ENCODE assay signal across 17 cellular contexts in the genomic region with DNA sequence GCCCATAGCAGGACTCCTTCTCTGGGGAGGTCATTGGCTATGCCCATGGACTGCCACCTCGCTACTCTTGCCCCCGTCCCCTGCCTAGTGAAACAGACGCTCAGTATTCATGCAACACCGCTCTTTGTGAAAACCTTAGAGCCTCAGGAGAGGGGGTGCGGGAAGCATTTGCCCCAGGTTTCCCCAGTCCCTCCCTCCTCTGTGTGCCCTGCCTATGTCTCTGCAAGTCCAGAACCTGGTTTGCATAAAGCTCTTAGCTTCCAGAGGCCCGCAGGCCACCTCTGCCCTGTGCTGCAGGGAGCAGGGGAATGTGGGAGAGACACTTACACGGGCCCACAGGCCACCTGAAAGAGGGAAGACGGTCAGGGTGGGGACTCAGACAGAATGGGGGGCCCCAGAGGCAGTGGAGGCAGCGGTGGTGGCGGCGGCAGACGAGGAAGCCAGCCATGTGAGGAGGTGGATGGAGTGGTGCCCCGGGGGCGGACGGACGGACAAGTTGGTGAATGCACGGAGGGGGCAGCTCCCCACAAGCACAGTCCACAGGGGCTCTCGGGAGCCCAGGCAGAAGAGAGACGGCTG. TPM values are rescaled to one million over a fixed set of nuclear protein-coding genes. Genes with fewer than 3 reads are reported as not detected.
DNase-seq lines count a peak whose midpoint lies in the region; ATAC-seq, FAIRE-seq and TF ChIP-seq lines count a peak whose summit lies in the region.
"Had no signal": no experiment of that assay in that cellular context is flagged by ENCODE, and none has a peak within 500 bp of the region (broad histone marks: within the 10 kb centered on the region; RNA-seq: fewer than 3 reads in every experiment).

No MANE protein-coding gene starts in this region.

- peak overlapping the region; percentile 81 for H3K27ac ChIP-seq in Karpas-422 (ENCODE audit: low read length)
- H3K27ac ChIP-seq in endothelial cell of umbilical vein (ENCODE audit: insufficient read depth, low read depth, low read length): no peak overlapping the region
- H3K27ac ChIP-seq: tibial artery had no signal

- H3K27me3 Mint-ChIP-seq in activated CD8-positive, alpha-beta T cell treated with anti-CD3 and anti-CD28 coated beads, Interleukin-2, amount 10 ng/mL, durations not matched to agents 7 days and 5 days (ENCODE audit: low read depth): peaks cover 4% of the 10 kb centered on the region
- peaks cover 2% of the 10 kb centered on the region for H3K27me3 Mint-ChIP-seq in activated CD8-positive, alpha-beta T cell treated with anti-CD3 and anti-CD28 coated beads for 36 hours
- peaks cover 1 to 2% of the 10 kb centered on the region in 2 donors for H3K27me3 Mint-ChIP-seq in stimulated activated naive B cell treated with anti-CD40 and anti-IgM and Interleukin-4, amounts not matched to agents 10 μg/mL and 1 μg/mL and 100 μg/mL, for 72 hours

- no peak for TF ChIP-seq CTCF in activated CD8-positive, alpha-beta T cell treated with anti-CD3 and anti-CD28 coated beads for 36 hours (IDR thresholded peaks at IDR 0.05)
- no peak for TF ChIP-seq CTCF in endothelial cell of umbilical vein (IDR thresholded peaks at IDR 0.05; ENCODE audit: extremely low read depth in 1 of 2, insufficient read depth in 1 of 2, low read depth in 1 of 2, low read length in 2 of 2)

- H3K4me1 ChIP-seq in Karpas-422 (ENCODE audit: low read length) (peaks cover 43% of the 10 kb centered on the region), endothelial cell of umbilical vein (ENCODE audit: control insufficient read depth, extremely low read depth, insufficient read depth, low read length) (no peaks in the 10 kb centered on the region)

- H3K4me1 Mint-ChIP-seq in activated CD8-positive, alpha-beta T cell treated with anti-CD3 and anti-CD28 coated beads, Interleukin-2, amount 10 ng/mL, durations not matched to agents 7 days and 5 days (ENCODE audit: low read depth): peaks cover 8% of the 10 kb centered on the region
- H3K4me1 Mint-ChIP-seq in activated CD8-positive, alpha-beta T cell treated with anti-CD3 and anti-CD28 coated beads for 36 hours (ENCODE audit: low read depth): peaks cover 1% of the 10 kb centered on the region
- peaks cover 41 to 66% of the 10 kb centered on the region in 2 donors for H3K4me1 Mint-ChIP-seq in stimulated activated naive B cell treated with anti-CD40 and anti-IgM and Interleukin-4, amounts not matched to agents 10 μg/mL and 1 μg/mL and 100 μg/mL, for 72 hours

- H3K27ac Mint-ChIP-seq in activated CD8-positive, alpha-beta T cell treated with anti-CD3 and anti-CD28 coated beads, Interleukin-2, amount 10 ng/mL, durations not matched to agents 7 days and 5 days: peak overlapping the region; percentile 52
- no peak overlapping the region for H3K27ac Mint-ChIP-seq in activated CD8-positive, alpha-beta T cell treated with anti-CD3 and anti-CD28 coated beads for 36 hours
- peak overlapping the region; percentile 98 for H3K27ac Mint-ChIP-seq in stimulated activated naive B cell treated with anti-CD40 and anti-IgM and Interleukin-4, amounts not matched to agents 10 μg/mL and 1 μg/mL and 100 μg/mL, for 72 hours

- FAIRE-seq in endothelial cell of umbilical vein (lab: Jason Lieb, UNC): no peak
- FAIRE-seq: bronchial epithelial cell, H54 had no signal

- CTCF ChIA-PET in activated CD8-positive, alpha-beta T cell treated with anti-CD3 and anti-CD28 coated beads, Interleukin-2, amount 10 ng/mL, durations not matched to agents 7 days and 5 days (lab: Charles Lee): interaction anchor here (0.9 to 6.5 kb wide), 7 partner anchors 11 to 206 kb away, joined by 3 to 45 read pairs (median 4); no protein-coding TSS in a partner anchor
- CTCF ChIA-PET in activated CD8-positive, alpha-beta T cell treated with anti-CD3 and anti-CD28 coated beads for 36 hours (lab: Charles Lee): interaction anchor here (0.9 to 5.0 kb wide), 9 partner anchors 9 to 205 kb away, joined by 3 to 32 read pairs (median 6); no protein-coding TSS in a partner anchor
- CTCF ChIA-PET in endothelial cell of umbilical vein (lab: Charles Lee): interaction anchor here (0.6 to 5.4 kb wide), 9 partner anchors 8 to 206 kb away, joined by 3 to 60 read pairs (median 9); no protein-coding TSS in a partner anchor

- H3K9me1 ChIP-seq in endothelial cell of umbilical vein (replicated peaks; ENCODE audit: control insufficient read depth, extremely low read depth, insufficient read depth, low read length): no peaks in the 10 kb centered on the region

- no TSS peak for BruUV-seq in endothelial cell of umbilical vein (replicated peaks; lab: Mats Ljungman, UMichigan)

- POLR2A ChIA-PET in activated CD8-positive, alpha-beta T cell treated with anti-CD3 and anti-CD28 coated beads, Interleukin-2, amount 10 ng/mL, durations not matched to agents 7 days and 5 days (lab: Charles Lee): no interaction called here
- POLR2A ChIA-PET in activated CD8-positive, alpha-beta T cell treated with anti-CD3 and anti-CD28 coated beads for 36 hours (lab: Charles Lee): no interaction called here
- POLR2A ChIA-PET in endothelial cell of umbilical vein (lab: Charles Lee): interaction anchor here (0.7 kb wide), 1 partner anchor 10 kb away, joined by 5 read pairs; no protein-coding TSS in a partner anchor

- H2AFZ ChIP-seq in Karpas-422 (ENCODE audit: low read length): peak overlapping the region; percentile 44; the same call in 1 of the 2 replicates
- peak overlapping the region; percentile 41 for H2AFZ ChIP-seq in endothelial cell of umbilical vein (ENCODE audit: low read depth, low read length)

- DNase-seq in activated CD8-positive, alpha-beta T cell treated with anti-CD3 and anti-CD28 coated beads, Interleukin-2, amount 10 ng/mL, durations not matched to agents 7 days and 5 days: no peak
- DNase-seq in activated CD8-positive, alpha-beta T cell treated with anti-CD3 and anti-CD28 coated beads for 36 hours: no peak
- DNase-seq in Karpas-422 (peak; percentile 80), endothelial cell of umbilical vein (ENCODE audit: low read depth, low spot score) (no peak), GM19240 (ENCODE audit: insufficient read length, low spot score) (no peak)
- DNase-seq in stimulated activated naive B cell treated with anti-CD40 and anti-IgM and Interleukin-4, amounts not matched to agents 10 μg/mL and 1 μg/mL and 100 μg/mL, for 72 hours: no peak
- DNase-seq in activated T-cell treated with anti-CD3 and anti-CD28 coated beads, Interleukin-2, amount 50 U/mL, for 1 hour: no peak
- DNase-seq: 8988T; activated T-cell treated with anti-CD3 and anti-CD28 coated beads, Interleukin-2, amount 50 U/mL, for 4 hours; NCI-H1417; NCI-H2171 treated with DMSO at 0.1 percent for 48 hours; NCI-H82; tibial artery had no signal

- H3K36me3 ChIP-seq in Karpas-422 (ENCODE audit: insufficient read depth, low read length): no peaks in the 10 kb centered on the region
- H3K36me3 ChIP-seq in endothelial cell of umbilical vein (ENCODE audit: control insufficient read depth in 2 of 2, extremely low read depth in 1 of 2, insufficient read depth in 2 of 2, low read length in 2 of 2): no peaks in the 10 kb centered on the region
- H3K36me3 ChIP-seq: tibial artery had no signal

- no peaks in the 10 kb centered on the region for H3K9me3 Mint-ChIP-seq in activated CD8-positive, alpha-beta T cell treated with anti-CD3 and anti-CD28 coated beads, Interleukin-2, amount 10 ng/mL, durations not matched to agents 7 days and 5 days (ENCODE audit: insufficient read depth)
- no peaks in the 10 kb centered on the region for H3K9me3 Mint-ChIP-seq in activated CD8-positive, alpha-beta T cell treated with anti-CD3 and anti-CD28 coated beads for 36 hours
- no peaks in the 10 kb centered on the region for H3K9me3 Mint-ChIP-seq in stimulated activated naive B cell treated with anti-CD40 and anti-IgM and Interleukin-4, amounts not matched to agents 10 μg/mL and 1 μg/mL and 100 μg/mL, for 72 hours
- H3K9me3 Mint-ChIP-seq: activated T-cell treated with anti-CD3 and anti-CD28 coated beads, Interleukin-2, amount 50 U/mL, for 4 hours had no signal

- dilution Hi-C loops in endothelial cell of umbilical vein (cut with MboI; ENCODE audit: extremely low pct_ligation_motif_present, low sequenced_read_pairs): no loop called here

- intact Hi-C loops in activated CD8-positive, alpha-beta T cell treated with anti-CD3 and anti-CD28 coated beads for 36 hours (cut with micrococcal nuclease): no loop called here
- intact Hi-C loops in endothelial cell of umbilical vein (cut with micrococcal nuclease): loop anchor here (1.0 kb wide), 1 partner anchor 69 kb away; no protein-coding TSS in a partner anchor

- H3K36me3 Mint-ChIP-seq in activated CD8-positive, alpha-beta T cell treated with anti-CD3 and anti-CD28 coated beads, Interleukin-2, amount 10 ng/mL, durations not matched to agents 7 days and 5 days (ENCODE audit: low read depth): no peaks in the 10 kb centered on the region
- H3K36me3 Mint-ChIP-seq in activated CD8-positive, alpha-beta T cell treated with anti-CD3 and anti-CD28 coated beads for 36 hours (ENCODE audit: low read depth): no peaks in the 10 kb centered on the region
- peaks cover under 1% of the 10 kb centered on the region in 2 donors for H3K36me3 Mint-ChIP-seq in stimulated activated naive B cell treated with anti-CD40 and anti-IgM and Interleukin-4, amounts not matched to agents 10 μg/mL and 1 μg/mL and 100 μg/mL, for 72 hours

- no peak for ATAC-seq in activated CD8-positive, alpha-beta T cell treated with anti-CD3 and anti-CD28 coated beads, Interleukin-2, amount 10 ng/mL, durations not matched to agents 7 days and 5 days
- ATAC-seq in activated CD8-positive, alpha-beta T cell treated with anti-CD3 and anti-CD28 coated beads for 36 hours: no peak
- ATAC-seq in stimulated activated naive B cell treated with anti-CD40 and anti-IgM and Interleukin-4, amounts not matched to agents 10 μg/mL and 1 μg/mL and 100 μg/mL, for 72 hours (replicated peaks): no peak
- no peak for ATAC-seq in HG02973 (IDR thresholded peaks at IDR 0.05; ENCODE audit: unreplicated experiment)

- H3K9me2 ChIP-seq in Karpas-422 (replicated peaks; ENCODE audit: insufficient read depth, low read length): no peaks in the 10 kb centered on the region

- H3K79me2 ChIP-seq in Karpas-422 (ENCODE audit: low read length): no peaks in the 10 kb centered on the region
- H3K79me2 ChIP-seq in endothelial cell of umbilical vein (ENCODE audit: control insufficient read depth, insufficient read depth, low read length): no peaks in the 10 kb centered on the region

- H4K20me1 ChIP-seq in Karpas-422 (ENCODE audit: insufficient read depth, low read depth, low read length): no peaks in the 10 kb centered on the region
- H4K20me1 ChIP-seq in endothelial cell of umbilical vein (replicated peaks; ENCODE audit: control insufficient read depth, extremely low read depth, insufficient read depth, low read length): no peaks in the 10 kb centered on the region

- H3K27me3 ChIP-seq in Karpas-422 (ENCODE audit: low read length): no peaks in the 10 kb centered on the region
- peaks cover 0 to 2% of the 10 kb centered on the region in 2 experiments for H3K27me3 ChIP-seq in endothelial cell of umbilical vein (ENCODE audit: control insufficient read depth in 2 of 2, insufficient read depth in 2 of 2, low read length in 2 of 2)

- TF ChIP-seq POLR2A in endothelial cell of umbilical vein (IDR thresholded peaks at IDR 0.05; ENCODE audit: low read depth, low read length): no peak

- H3K4me2 ChIP-seq in Karpas-422 (ENCODE audit: low read depth, low read length, poor library complexity, severe bottlenecking) (peak overlapping the region; percentile 74), endothelial cell of umbilical vein (ENCODE audit: insufficient read depth, low read length) (no peak overlapping the region)

- H3K4me3 ChIP-seq in Karpas-422 (ENCODE audit: low read length): peak overlapping the region; percentile 64
- no peak overlapping the region for H3K4me3 ChIP-seq in endothelial cell of umbilical vein (replicated peaks in 1 of 3; ENCODE audit: insufficient read depth in 1 of 3, low read depth in 1 of 3, low read length in 3 of 3)
- H3K4me3 ChIP-seq: skin epidermis, tibial artery had no signal

- no peaks in the 10 kb centered on the region for H3K9me3 ChIP-seq in Karpas-422 (ENCODE audit: low read length)
- H3K9me3 ChIP-seq in endothelial cell of umbilical vein (replicated peaks; ENCODE audit: control insufficient read depth, insufficient read depth, low read length): no peaks in the 10 kb centered on the region
- H3K9me3 ChIP-seq: tibial artery had no signal

- no peak overlapping the region for H3K4me3 Mint-ChIP-seq in activated CD8-positive, alpha-beta T cell treated with anti-CD3 and anti-CD28 coated beads, Interleukin-2, amount 10 ng/mL, durations not matched to agents 7 days and 5 days
- no peak overlapping the region for H3K4me3 Mint-ChIP-seq in activated CD8-positive, alpha-beta T cell treated with anti-CD3 and anti-CD28 coated beads for 36 hours
- H3K4me3 Mint-ChIP-seq in stimulated activated naive B cell treated with anti-CD40 and anti-IgM and Interleukin-4, amounts not matched to agents 10 μg/mL and 1 μg/mL and 100 μg/mL, for 72 hours: peak overlapping the region; percentile 58 to 63
- H3K4me3 Mint-ChIP-seq: activated T-cell treated with anti-CD3 and anti-CD28 coated beads, Interleukin-2, amount 50 U/mL, for 4 hours had no signal

- H3K9ac ChIP-seq in Karpas-422 (ENCODE audit: low read length) (peak overlapping the region; percentile 71), endothelial cell of umbilical vein (replicated peaks; ENCODE audit: extremely low read depth, insufficient read depth, low read length) (no peak overlapping the region)

RNA-seq across cellular contexts. Expression of a gene that starts 33.8 kb away (rescaled TPM):
- total RNA-seq in activated CD8-positive, alpha-beta T cell treated with anti-CD3 and anti-CD28 coated beads, Interleukin-2, amount 10 ng/mL, durations not matched to agents 7 days and 5 days: 10 to 100 TPM; 34.0 to 35.3 TPM
- total RNA-seq in activated CD8-positive, alpha-beta T cell treated with anti-CD3 and anti-CD28 coated beads for 36 hours: 10 to 100 TPM; 13.2 to 14.1 TPM
- 61.0 and 76.4 TPM in 2 replicates for total RNA-seq in Karpas-422 (2014; rRNA removed; shearing (Covaris generic); ENCODE audit: low replicate concordance)
- 1.8 and 7.0 TPM in 2 replicates for total RNA-seq in endothelial cell of umbilical vein
- polyA plus RNA-seq in endothelial cell of umbilical vein: 7.4 and 9.0 TPM in 2 replicates
- polyA plus RNA-seq in endothelial cell of umbilical vein (2011; cell fraction: cytosol; rRNA removed): 8.3 and 9.6 TPM in 2 replicates
- polyA plus RNA-seq in endothelial cell of umbilical vein (2011; cell fraction: nucleus; rRNA removed): 6.2 and 9.4 TPM in 2 replicates
- polyA plus RNA-seq in endothelial cell of umbilical vein (2012): 19.7 and 31.0 TPM in 2 replicates
- polyA minus RNA-seq in endothelial cell of umbilical vein: 10.0 and 13.9 TPM in 2 replicates
- polyA minus RNA-seq in endothelial cell of umbilical vein (2011; cell fraction: cytosol; rRNA and poly(A)+ RNA removed): not detected
- 2.4 and 2.6 TPM in 2 replicates for polyA minus RNA-seq in endothelial cell of umbilical vein (2011; cell fraction: nucleus; rRNA and poly(A)+ RNA removed)

Comparison
In these comparisons a context has a peak if more than half of its experiments do, and no peak if none do; other contexts are left out.
1. H3K4me3 Mint-ChIP-seq: peak in stimulated activated naive B cell treated with anti-CD40 and anti-IgM and Interleukin-4, amounts not matched to agents 10 μg/mL and 1 μg/mL and 100 μg/mL, for 72 hours (2 of 2); none in activated CD8-positive, alpha-beta T cell treated with anti-CD3 and anti-CD28 coated beads, Interleukin-2, amount 10 ng/mL, durations not matched to agents 7 days and 5 days (single experiment) and activated CD8-positive, alpha-beta T cell treated with anti-CD3 and anti-CD28 coated beads for 36 hours (single experiment).